In the genomic region with DNA sequence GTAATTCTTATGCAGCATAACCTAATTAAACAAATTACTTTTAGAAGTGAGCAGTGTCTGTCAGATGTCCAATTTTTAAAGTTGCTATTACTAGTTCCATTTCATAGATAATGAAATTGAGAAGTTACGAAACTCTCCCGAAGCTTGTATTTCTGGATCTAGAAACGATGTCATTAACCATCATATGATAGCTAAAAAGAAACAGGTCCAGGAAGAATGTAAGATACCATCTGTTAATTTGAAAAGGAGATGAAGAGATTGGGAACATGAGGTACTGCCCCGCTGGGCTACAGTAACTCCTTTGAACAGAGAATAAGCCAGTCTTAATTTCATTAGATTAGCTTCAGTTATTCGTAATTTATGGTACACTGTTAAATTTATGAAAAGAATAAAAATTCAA, we compare ENCODE assay signal across 20 cellular contexts. TPM values are rescaled to one million over a fixed set of nuclear protein-coding genes. Genes with fewer than 3 reads are reported as not detected.
A peak's percentile ranks its signal among the peaks of the same experiment; 100 is the strongest.
DNase-seq lines count a peak whose midpoint lies in the region; ATAC-seq and TF ChIP-seq lines count a peak whose summit lies in the region.
"Had no signal": no experiment of that assay in that cellular context is flagged by ENCODE, and none has a peak within 500 bp of the region (broad histone marks: within the 10 kb centered on the region; RNA-seq: fewer than 3 reads in every experiment).

No MANE protein-coding gene starts in this region.

- DNase-seq in SIG-M5 treated with dmso at 0.1 percent for 504 hours (lab: John Stamatoyannopoulos, UW; ENCODE audit: unreplicated experiment) (peak; percentile 10), SIG-M5 (lab: John Stamatoyannopoulos, UW) (no peak), mesothelial cell of epicardium (ENCODE audit: low spot score in 2 of 2, unreplicated experiment in 2 of 2) (no peak), type B pancreatic cell (ENCODE audit: extremely low spot score, unreplicated experiment) (no peak), foreskin fibroblast (no peak), DMS53 (lab: John Stamatoyannopoulos, UW) (no peak)
- DNase-seq: Caco-2; CD4-positive, CD25-positive, alpha-beta regulatory T cell; CD8-positive, alpha-beta T cell; DMS153; DMS79; EL; GF-D8; H9 had no signal

- H3K4me3 Mint-ChIP-seq in mesothelial cell of epicardium (no peak overlapping the region), type B pancreatic cell (no peak overlapping the region)
- H3K4me3 Mint-ChIP-seq: B cell; CD4-positive, CD25-positive, alpha-beta regulatory T cell; CD8-positive, alpha-beta T cell; GM23338; H9 had no signal

- H3K9me3 Mint-ChIP-seq in mesothelial cell of epicardium (peaks cover 6% of the 10 kb centered on the region), type B pancreatic cell (peaks cover 13% of the 10 kb centered on the region)
- H3K9me3 Mint-ChIP-seq: CD8-positive, alpha-beta T cell; GM23338; H9 had no signal

- H3K36me3 Mint-ChIP-seq in mesothelial cell of epicardium (no peaks in the 10 kb centered on the region), type B pancreatic cell (no peaks in the 10 kb centered on the region)
- H3K36me3 Mint-ChIP-seq: CD4-positive, CD25-positive, alpha-beta regulatory T cell; CD8-positive, alpha-beta T cell had no signal

- TF ChIP-seq CTCF in mesothelial cell of epicardium (IDR thresholded peaks at IDR 0.05; ENCODE audit: unreplicated experiment) (no peak), type B pancreatic cell (conservative IDR thresholded peaks at IDR 0.05) (no peak), foreskin fibroblast (IDR thresholded peaks at IDR 0.05; ENCODE audit: low read depth, low read length) (no peak)

- H3K4me1 Mint-ChIP-seq in mesothelial cell of epicardium = peaks cover 36% of the 10 kb centered on the region
- H3K4me1 Mint-ChIP-seq in type B pancreatic cell (ENCODE audit: unreplicated experiment) = peaks cover 10% of the 10 kb centered on the region
- H3K4me1 Mint-ChIP-seq: B cell, GM23338 had no signal

- H3K4me3 ChIP-seq in foreskin fibroblast (ENCODE audit: low read depth in 1 of 2, low read length in 2 of 2) = no peak overlapping the region
- H3K4me3 ChIP-seq: BLaER1, GM23338 had no signal

- ATAC-seq in SK-N-SH treated with all-trans-retinoic acid at 6 μM for 48 hours = peak; percentile 83
- no peak for ATAC-seq in GM18873 (IDR thresholded peaks at IDR 0.05; ENCODE audit: low FRiP score, unreplicated experiment)
- ATAC-seq: CD8-positive, alpha-beta T cell; GM23338; HCT116 had no signal

- H3K27me3 Mint-ChIP-seq in mesothelial cell of epicardium (ENCODE audit: low read depth) = no peaks in the 10 kb centered on the region
- no peaks in the 10 kb centered on the region for H3K27me3 Mint-ChIP-seq in type B pancreatic cell

- H3K27ac Mint-ChIP-seq in mesothelial cell of epicardium (peak overlapping the region; percentile 50), type B pancreatic cell (peak overlapping the region; percentile 15)
- H3K27ac Mint-ChIP-seq: B cell; CD4-positive, CD25-positive, alpha-beta regulatory T cell; CD8-positive, alpha-beta T cell; GM23338; H9 had no signal

TF ChIP-seq in SK-N-SH treated with all-trans-retinoic acid at 6 μM for 48 hours, 23 proteins besides CTCF, POLR2A, EP300 and RAD21 (continues in another document):
- TF ChIP-seq, protein P1, sequence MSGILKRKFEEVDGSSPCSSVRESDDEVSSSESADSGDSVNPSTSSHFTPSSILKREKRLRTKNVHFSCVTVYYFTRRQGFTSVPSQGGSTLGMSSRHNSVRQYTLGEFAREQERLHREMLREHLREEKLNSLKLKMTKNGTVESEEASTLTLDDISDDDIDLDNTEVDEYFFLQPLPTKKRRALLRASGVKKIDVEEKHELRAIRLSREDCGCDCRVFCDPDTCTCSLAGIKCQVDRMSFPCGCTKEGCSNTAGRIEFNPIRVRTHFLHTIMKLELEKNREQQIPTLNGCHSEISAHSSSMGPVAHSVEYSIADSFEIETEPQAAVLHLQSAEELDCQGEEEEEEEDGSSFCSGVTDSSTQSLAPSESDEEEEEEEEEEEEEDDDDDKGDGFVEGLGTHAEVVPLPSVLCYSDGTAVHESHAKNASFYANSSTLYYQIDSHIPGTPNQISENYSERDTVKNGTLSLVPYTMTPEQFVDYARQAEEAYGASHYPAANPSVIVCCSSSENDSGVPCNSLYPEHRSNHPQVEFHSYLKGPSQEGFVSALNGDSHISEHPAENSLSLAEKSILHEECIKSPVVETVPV (CRISPR knock-in tag; IDR thresholded peaks at IDR 0.05) = peak; percentile 92; the same call in 1 of the 2 replicates
- no peak for TF ChIP-seq PPARA (CRISPR knock-in tag; IDR thresholded peaks at IDR 0.05; ENCODE audit: borderline replicate concordance)
- TF ChIP-seq ISL1 (CRISPR knock-in tag; IDR thresholded peaks at IDR 0.05) = peak; percentile 99
- no peak for TF ChIP-seq ZFP30 (CRISPR knock-in tag; IDR thresholded peaks at IDR 0.05)
- TF ChIP-seq SNAI2 (CRISPR knock-in tag; IDR thresholded peaks at IDR 0.05) = peak; percentile 41; the same call in 1 of the 2 replicates
- no peak for TF ChIP-seq CSDC2 (CRISPR knock-in tag; IDR thresholded peaks at IDR 0.05)
- TF ChIP-seq, protein P2, sequence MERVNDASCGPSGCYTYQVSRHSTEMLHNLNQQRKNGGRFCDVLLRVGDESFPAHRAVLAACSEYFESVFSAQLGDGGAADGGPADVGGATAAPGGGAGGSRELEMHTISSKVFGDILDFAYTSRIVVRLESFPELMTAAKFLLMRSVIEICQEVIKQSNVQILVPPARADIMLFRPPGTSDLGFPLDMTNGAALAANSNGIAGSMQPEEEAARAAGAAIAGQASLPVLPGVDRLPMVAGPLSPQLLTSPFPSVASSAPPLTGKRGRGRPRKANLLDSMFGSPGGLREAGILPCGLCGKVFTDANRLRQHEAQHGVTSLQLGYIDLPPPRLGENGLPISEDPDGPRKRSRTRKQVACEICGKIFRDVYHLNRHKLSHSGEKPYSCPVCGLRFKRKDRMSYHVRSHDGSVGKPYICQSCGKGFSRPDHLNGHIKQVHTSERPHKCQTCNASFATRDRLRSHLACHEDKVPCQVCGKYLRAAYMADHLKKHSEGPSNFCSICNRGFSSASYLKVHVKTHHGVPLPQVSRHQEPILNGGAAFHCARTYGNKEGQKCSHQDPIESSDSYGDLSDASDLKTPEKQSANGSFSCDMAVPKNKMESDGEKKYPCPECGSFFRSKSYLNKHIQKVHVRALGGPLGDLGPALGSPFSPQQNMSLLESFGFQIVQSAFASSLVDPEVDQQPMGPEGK (CRISPR knock-in tag; IDR thresholded peaks at IDR 0.05; ENCODE audit: borderline replicate concordance) = peak; percentile 98
- TF ChIP-seq GLIS3 (CRISPR knock-in tag; IDR thresholded peaks at IDR 0.05) = no peak
- no peak for TF ChIP-seq BACH2 (CRISPR knock-in tag; IDR thresholded peaks at IDR 0.05; ENCODE audit: borderline replicate concordance)
- TF ChIP-seq OSR1 (CRISPR knock-in tag; IDR thresholded peaks at IDR 0.05) = no peak
- TF ChIP-seq, protein P3, sequence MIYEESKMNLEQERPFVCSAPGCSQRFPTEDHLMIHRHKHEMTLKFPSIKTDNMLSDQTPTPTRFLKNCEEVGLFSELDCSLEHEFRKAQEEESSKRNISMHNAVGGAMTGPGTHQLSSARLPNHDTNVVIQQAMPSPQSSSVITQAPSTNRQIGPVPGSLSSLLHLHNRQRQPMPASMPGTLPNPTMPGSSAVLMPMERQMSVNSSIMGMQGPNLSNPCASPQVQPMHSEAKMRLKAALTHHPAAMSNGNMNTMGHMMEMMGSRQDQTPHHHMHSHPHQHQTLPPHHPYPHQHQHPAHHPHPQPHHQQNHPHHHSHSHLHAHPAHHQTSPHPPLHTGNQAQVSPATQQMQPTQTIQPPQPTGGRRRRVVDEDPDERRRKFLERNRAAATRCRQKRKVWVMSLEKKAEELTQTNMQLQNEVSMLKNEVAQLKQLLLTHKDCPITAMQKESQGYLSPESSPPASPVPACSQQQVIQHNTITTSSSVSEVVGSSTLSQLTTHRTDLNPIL (CRISPR knock-in tag; IDR thresholded peaks at IDR 0.05; ENCODE audit: low read depth) = peak; percentile 85
- 0 out of 2 replicates have a peak, but pooled peaks have one; percentile 69 for TF ChIP-seq ESRRG (CRISPR knock-in tag; IDR thresholded peaks at IDR 0.05)
- TF ChIP-seq ZNF70 (CRISPR knock-in tag; IDR thresholded peaks at IDR 0.05) = no peak
- peak; percentile 98 for TF ChIP-seq ZC3H10 (CRISPR knock-in tag; IDR thresholded peaks at IDR 0.05)
- peak; percentile 93 for TF ChIP-seq TOX (CRISPR knock-in tag; IDR thresholded peaks at IDR 0.05; ENCODE audit: borderline replicate concordance)
- TF ChIP-seq TCF4 (CRISPR knock-in tag; IDR thresholded peaks at IDR 0.05; ENCODE audit: borderline replicate concordance) = peak; percentile 90; the same call in 1 of the 2 replicates
- TF ChIP-seq, protein P4, sequence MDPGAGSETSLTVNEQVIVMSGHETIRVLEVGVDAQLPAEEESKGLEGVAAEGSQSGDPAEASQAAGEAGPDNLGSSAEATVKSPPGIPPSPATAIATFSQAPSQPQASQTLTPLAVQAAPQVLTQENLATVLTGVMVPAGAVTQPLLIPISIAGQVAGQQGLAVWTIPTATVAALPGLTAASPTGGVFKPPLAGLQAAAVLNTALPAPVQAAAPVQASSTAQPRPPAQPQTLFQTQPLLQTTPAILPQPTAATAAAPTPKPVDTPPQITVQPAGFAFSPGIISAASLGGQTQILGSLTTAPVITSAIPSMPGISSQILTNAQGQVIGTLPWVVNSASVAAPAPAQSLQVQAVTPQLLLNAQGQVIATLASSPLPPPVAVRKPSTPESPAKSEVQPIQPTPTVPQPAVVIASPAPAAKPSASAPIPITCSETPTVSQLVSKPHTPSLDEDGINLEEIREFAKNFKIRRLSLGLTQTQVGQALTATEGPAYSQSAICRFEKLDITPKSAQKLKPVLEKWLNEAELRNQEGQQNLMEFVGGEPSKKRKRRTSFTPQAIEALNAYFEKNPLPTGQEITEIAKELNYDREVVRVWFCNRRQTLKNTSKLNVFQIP (CRISPR knock-in tag; IDR thresholded peaks at IDR 0.05; ENCODE audit: borderline replicate concordance, low read depth) = 0 out of 2 replicates have a peak, but pooled peaks have one; percentile 77

RNA-seq across cellular contexts. Expression of a gene that starts 47.5 kb away (rescaled TPM):
- total RNA-seq in mesothelial cell of epicardium (28.7 to 33.7 TPM (median 31.3 TPM) in 3 replicates), type B pancreatic cell (ENCODE audit: low replicate concordance) (27.6 and 40.9 TPM in 2 replicates)
